Comparison of ENCODE assay signal across 8 cellular contexts in genomic region chr7:156522801-156523200, GRCh38.
"Had no signal": no experiment of that assay in that cellular context is flagged by ENCODE, and none has a peak within 500 bp of the region (broad histone marks: within the 10 kb centered on the region; RNA-seq: fewer than 3 reads in every experiment).

No MANE protein-coding gene starts in this region.

- H3K9ac ChIP-seq: GM23248 had no signal

- H3K27ac Mint-ChIP-seq: HFFc6 had no signal

- H3K4me3 ChIP-seq: GM23248, HAP-1 had no signal

- H3K9me3 ChIP-seq: HAP-1 had no signal

- H3K4me3 Mint-ChIP-seq: HFFc6 had no signal

- DNase-seq: GM23248, GOT3, H7, HFFc6, IMR-90, KBM-7 had no signal

- H3K4me1 ChIP-seq: HAP-1 had no signal

- H3K27ac ChIP-seq: GM23248 had no signal

- ATAC-seq: HCT116 had no signal

- H2AFZ ChIP-seq: GM23248 had no signal

- H3K36me3 ChIP-seq: HAP-1 had no signal
